ENCODE assay signal across 12 cellular contexts in the genomic region with DNA sequence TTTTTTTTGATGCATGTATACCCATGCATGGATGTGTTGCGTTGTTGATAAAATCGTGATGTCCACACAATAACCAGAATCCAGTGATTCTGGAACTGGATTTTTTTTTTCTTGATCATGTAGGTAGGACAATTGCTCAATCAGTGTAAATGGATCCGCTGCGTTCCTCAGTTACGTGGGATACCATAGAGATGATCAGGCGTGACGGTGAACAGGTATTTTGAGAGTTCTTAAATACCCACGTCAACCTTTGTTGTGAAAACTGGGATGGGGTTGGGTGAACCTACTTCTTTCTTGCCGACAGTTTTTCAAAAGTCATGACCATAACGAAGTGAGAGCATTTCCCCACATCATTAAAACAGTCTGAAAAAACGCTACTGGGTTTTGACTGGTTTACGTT. TPM values are rescaled to one million over a fixed set of nuclear protein-coding genes. Genes with fewer than 3 reads are reported as not detected.
A peak's percentile ranks its signal among the peaks of the same experiment; 100 is the strongest.
DNase-seq lines count a peak whose midpoint lies in the region; ATAC-seq, FAIRE-seq and TF ChIP-seq lines count a peak whose summit lies in the region.
"Had no signal": no experiment of that assay in that cellular context is flagged by ENCODE, and none has a peak within 500 bp of the region (broad histone marks: within the 10 kb centered on the region; RNA-seq: fewer than 3 reads in every experiment).

No MANE protein-coding gene starts in this region.

- no peaks in the 10 kb centered on the region for H3K36me3 Mint-ChIP-seq in CD4-positive, alpha-beta memory T cell
- no peaks in the 10 kb centered on the region for H3K36me3 Mint-ChIP-seq in activated naive CD8-positive, alpha-beta T cell
- H3K36me3 Mint-ChIP-seq in naive thymus-derived CD8-positive, alpha-beta T cell = no peaks in the 10 kb centered on the region
- H3K36me3 Mint-ChIP-seq in CD14-positive monocyte = no peaks in the 10 kb centered on the region

- peak overlapping the region in 2 of 7 donors; percentile 43 to 51 for H3K27ac Mint-ChIP-seq in CD4-positive, alpha-beta memory T cell
- H3K27ac Mint-ChIP-seq in activated naive CD8-positive, alpha-beta T cell = no peak overlapping the region
- no peak overlapping the region for H3K27ac Mint-ChIP-seq in naive thymus-derived CD8-positive, alpha-beta T cell
- no peak overlapping the region for H3K27ac Mint-ChIP-seq in CD14-positive monocyte

- H3K4me3 ChIP-seq in CD4-positive, alpha-beta memory T cell (ENCODE audit: low read length in 2 of 2) = no peak overlapping the region

- H3K9me3 ChIP-seq in CD4-positive, alpha-beta memory T cell (ENCODE audit: control insufficient read depth in 1 of 2, low read length in 2 of 2) = no peaks in the 10 kb centered on the region
- H3K9me3 ChIP-seq: MG63, upper lobe of right lung had no signal

- POLR2A ChIA-PET in CD4-positive, alpha-beta memory T cell (lab: Charles Lee; ENCODE audit: partially characterized antibody) = interaction anchor here (0.7 to 1.4 kb wide), 2 partner anchors 17 to 36 kb away, joined by 3 to 4 read pairs; no protein-coding TSS in a partner anchor
- POLR2A ChIA-PET in naive thymus-derived CD8-positive, alpha-beta T cell (lab: Charles Lee) = interaction anchor here (0.9 kb wide), 1 partner anchor 18 kb away, joined by 3 read pairs; no protein-coding TSS in a partner anchor

- no peaks in the 10 kb centered on the region for H3K27me3 ChIP-seq in CD4-positive, alpha-beta memory T cell (ENCODE audit: insufficient read depth, low read length)
- H3K27me3 ChIP-seq: MG63, upper lobe of right lung had no signal

- TF ChIP-seq CTCF in D721Med (IDR thresholded peaks at IDR 0.05; ENCODE audit: insufficient read depth, missing control alignments) (no peak), CD14-positive monocyte (IDR thresholded peaks at IDR 0.05) (no peak)

- no peak overlapping the region for H3K27ac ChIP-seq in CD4-positive, alpha-beta memory T cell (ENCODE audit: low read depth, low read length)
- H3K27ac ChIP-seq: upper lobe of right lung had no signal

- no peak for ATAC-seq in naive thymus-derived CD8-positive, alpha-beta T cell
- ATAC-seq in GM21786 (IDR thresholded peaks at IDR 0.05; ENCODE audit: unreplicated experiment) = no peak

- H3K36me3 ChIP-seq in CD4-positive, alpha-beta memory T cell (ENCODE audit: insufficient read depth, low read length) = no peaks in the 10 kb centered on the region
- H3K36me3 ChIP-seq: MG63, upper lobe of right lung had no signal

- CTCF ChIA-PET in CD4-positive, alpha-beta memory T cell (lab: Charles Lee; ENCODE audit: partially characterized antibody) = no interaction called here

- peaks cover 5% of the 10 kb centered on the region for H3K4me1 ChIP-seq in CD4-positive, alpha-beta memory T cell (ENCODE audit: insufficient read depth, low read length)
- H3K4me1 ChIP-seq: upper lobe of right lung had no signal

- H3K9me3 Mint-ChIP-seq in CD4-positive, alpha-beta memory T cell = peaks cover 0 to 1% (median 0%) of the 10 kb centered on the region in 8 donors
- no peaks in the 10 kb centered on the region for H3K9me3 Mint-ChIP-seq in activated naive CD8-positive, alpha-beta T cell (ENCODE audit: low read depth)
- H3K9me3 Mint-ChIP-seq in naive thymus-derived CD8-positive, alpha-beta T cell = no peaks in the 10 kb centered on the region
- H3K9me3 Mint-ChIP-seq in CD14-positive monocyte = peaks cover 0 to 6% (median 4%) of the 10 kb centered on the region in 7 donors

- intact Hi-C loops in CD4-positive, alpha-beta memory T cell (cut with micrococcal nuclease) = loop anchor here (1.0 to 5.0 kb wide), 3 partner anchors 37 to 124 kb away; a partner anchor contains a TSS
- intact Hi-C loops in CD14-positive monocyte (cut with micrococcal nuclease) = no loop called here

- peak; percentile 90 for FAIRE-seq in D721Med (lab: Jason Lieb, UNC)
- FAIRE-seq: HTR-8/SVneo had no signal

- peaks cover 5 to 13% (median 6%) of the 10 kb centered on the region in 4 donors for H3K4me1 Mint-ChIP-seq in CD4-positive, alpha-beta memory T cell
- H3K4me1 Mint-ChIP-seq in activated naive CD8-positive, alpha-beta T cell (ENCODE audit: low read depth) = peaks cover 3% of the 10 kb centered on the region
- H3K4me1 Mint-ChIP-seq in naive thymus-derived CD8-positive, alpha-beta T cell = peaks cover 2 to 15% (median 13%) of the 10 kb centered on the region in 4 donors
- peaks cover 5% of the 10 kb centered on the region for H3K4me1 Mint-ChIP-seq in CD14-positive monocyte

- no peak for DNase-seq in CD4-positive, alpha-beta memory T cell
- DNase-seq in D721Med (ENCODE audit: insufficient read length, low spot score) = no peak
- DNase-seq in naive thymus-derived CD8-positive, alpha-beta T cell = no peak
- no peak for DNase-seq in NCI-H446 treated with DMSO at 0.1 percent for 48 hours (lab: John Stamatoyannopoulos, UW)
- no peak for DNase-seq in activated gamma-delta T cell (lab: John Stamatoyannopoulos, UW)
- DNase-seq in CD14-positive monocyte (ENCODE audit: low spot score) = no peak
- DNase-seq: NCI-H2081 treated with DMSO at 0.1 percent for 48 hours had no signal

- H3K27me3 Mint-ChIP-seq in CD4-positive, alpha-beta memory T cell = no peaks in the 10 kb centered on the region
- H3K27me3 Mint-ChIP-seq in activated naive CD8-positive, alpha-beta T cell = no peaks in the 10 kb centered on the region
- H3K27me3 Mint-ChIP-seq in naive thymus-derived CD8-positive, alpha-beta T cell = no peaks in the 10 kb centered on the region
- H3K27me3 Mint-ChIP-seq in CD14-positive monocyte (ENCODE audit: low read depth in 3 of 3) = peaks cover 17 to 42% (median 21%) of the 10 kb centered on the region in 3 donors

- H3K4me3 Mint-ChIP-seq in CD4-positive, alpha-beta memory T cell = peak overlapping the region in 6 of 8 donors; percentile 62 to 84 (median 80)
- H3K4me3 Mint-ChIP-seq in activated naive CD8-positive, alpha-beta T cell = peak overlapping the region; percentile 79
- H3K4me3 Mint-ChIP-seq in naive thymus-derived CD8-positive, alpha-beta T cell = peak overlapping the region in 7 of 10 donors; percentile 63 to 80 (median 74)
- peak overlapping the region in 1 of 2 donors; percentile 71 for H3K4me3 Mint-ChIP-seq in CD14-positive monocyte

RNA-seq across cellular contexts. Expression of a gene that starts 0.9 kb away (rescaled TPM):
- total RNA-seq in CD4-positive, alpha-beta memory T cell = 1 to 10 TPM; 2.8 to 3.1 TPM
- polyA plus RNA-seq in CD4-positive, alpha-beta memory T cell = under 1 TPM; 0.06 to 0.25 TPM
- 1 to 10 TPM; 5.0 to 5.5 TPM for total RNA-seq in naive thymus-derived CD8-positive, alpha-beta T cell
- under 1 TPM; 0.25 to 0.46 (median 0.36) TPM for polyA plus RNA-seq in naive thymus-derived CD8-positive, alpha-beta T cell
- not detected for polyA plus RNA-seq in CD14-positive monocyte
